ENCODE assay signal across 8 cellular contexts in the genomic region with DNA sequence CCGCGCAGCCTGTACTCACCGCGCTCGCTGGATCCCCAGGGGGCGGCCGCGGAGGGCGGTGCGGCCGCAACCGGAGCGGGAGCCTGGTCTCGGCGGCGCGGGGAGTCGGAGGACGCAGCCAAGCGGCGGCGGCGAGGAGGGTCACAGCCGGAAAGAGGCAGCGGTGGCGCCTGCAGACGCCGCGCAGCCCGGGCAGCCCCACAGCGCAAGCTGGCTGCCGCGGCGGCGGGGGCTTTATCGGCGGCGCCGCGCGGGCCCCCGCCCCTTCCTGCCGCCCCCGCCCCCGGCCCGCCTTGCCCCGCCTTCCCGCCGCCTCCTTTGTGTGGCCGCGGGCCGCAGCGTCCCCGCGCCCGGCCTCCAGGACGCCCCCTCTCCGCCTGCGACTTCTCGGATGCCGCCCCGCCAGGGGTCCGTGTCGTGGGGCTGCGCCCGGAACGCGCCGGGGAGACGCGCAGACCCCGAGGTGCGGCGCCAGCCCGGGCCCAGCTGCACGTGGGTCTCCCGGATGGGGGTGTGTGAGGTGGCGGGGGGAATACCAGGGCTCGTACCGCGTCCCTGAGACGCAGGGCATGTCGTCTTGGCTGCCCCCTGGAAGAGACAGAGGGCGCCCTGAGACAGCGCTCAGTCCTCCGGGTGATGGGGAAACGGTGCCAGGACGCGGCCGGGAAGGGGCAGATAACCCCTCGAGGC. TPM values are rescaled to one million over a fixed set of nuclear protein-coding genes. Genes with fewer than 3 reads are reported as not detected.
DNase-seq lines count a peak whose midpoint lies in the region; ATAC-seq and TF ChIP-seq lines count a peak whose summit lies in the region.

A gene with protein sequence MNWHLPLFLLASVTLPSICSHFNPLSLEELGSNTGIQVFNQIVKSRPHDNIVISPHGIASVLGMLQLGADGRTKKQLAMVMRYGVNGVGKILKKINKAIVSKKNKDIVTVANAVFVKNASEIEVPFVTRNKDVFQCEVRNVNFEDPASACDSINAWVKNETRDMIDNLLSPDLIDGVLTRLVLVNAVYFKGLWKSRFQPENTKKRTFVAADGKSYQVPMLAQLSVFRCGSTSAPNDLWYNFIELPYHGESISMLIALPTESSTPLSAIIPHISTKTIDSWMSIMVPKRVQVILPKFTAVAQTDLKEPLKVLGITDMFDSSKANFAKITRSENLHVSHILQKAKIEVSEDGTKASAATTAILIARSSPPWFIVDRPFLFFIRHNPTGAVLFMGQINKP (minus strand): TSS at position 207 of the 690 bp plus-strand sequence. CDS start 37,386 bp downstream, outside the sequence.

- in situ Hi-C loops in ACHN (cut with HindIII; ENCODE audit: low pct_ligation_motif_present, low pct_unique_long_range_greater_than_20kb, low sequenced_read_pairs), result no loop called here

- no peaks in the 10 kb centered on the region for H3K9me3 Mint-ChIP-seq in naive thymus-derived CD4-positive, alpha-beta T cell
- no peaks in the 10 kb centered on the region for H3K9me3 Mint-ChIP-seq in stimulated activated naive CD8-positive, alpha-beta T cell treated with anti-CD3 and anti-CD28 coated beads, Interleukin-15, amount 100 ng/mL, for 72 hours

- DNase-seq in ACHN (peak; percentile 66), NOMO-1 treated with dmso at 0.1 percent for 144 hours (lab: John Stamatoyannopoulos, UW; ENCODE audit: unreplicated experiment) (peak; percentile 27), activated T-helper 1 cell treated with Interleukin-2 at 50 U/mL for 16 hours (ENCODE audit: low read depth) (peak; percentile 13), fibroblast of pulmonary artery (ENCODE audit: low read depth) (peak; percentile 58)
- peak; percentile 25 to 69 (median 45) for DNase-seq in naive thymus-derived CD4-positive, alpha-beta T cell
- peak; percentile 74 to 78 for DNase-seq in stimulated activated naive CD8-positive, alpha-beta T cell treated with anti-CD3 and anti-CD28 coated beads, Interleukin-15, amount 100 ng/mL, for 72 hours

- peak within 1 kb of the TSS; percentile 37 to 88 (median 69) for H3K27ac Mint-ChIP-seq in naive thymus-derived CD4-positive, alpha-beta T cell
- peak within 1 kb of the TSS; percentile 65 to 83 for H3K27ac Mint-ChIP-seq in stimulated activated naive CD8-positive, alpha-beta T cell treated with anti-CD3 and anti-CD28 coated beads, Interleukin-15, amount 100 ng/mL, for 72 hours

- intact Hi-C loops in naive thymus-derived CD4-positive, alpha-beta T cell (cut with micrococcal nuclease), result loop anchor here (1.0 to 10.0 kb wide), 3 partner anchors 46 to 245 kb away; partner anchors contain the start of gene AP1S3 (in 1 of the 2)

- CTCF ChIA-PET in naive thymus-derived CD4-positive, alpha-beta T cell (lab: Charles Lee), result interaction anchor here (0.7 to 1.2 kb wide), 2 partner anchors 46 to 495 kb away, joined by 3 to 4 read pairs; no protein-coding TSS in a partner anchor

- H3K27me3 ChIP-seq in naive thymus-derived CD4-positive, alpha-beta T cell (ENCODE audit: control insufficient read depth in 2 of 2, insufficient read depth in 2 of 2, low read length in 2 of 2), result peaks cover 0 to 4% of the 10 kb centered on the region in 2 donors

- peak within 1 kb of the TSS; percentile 78 for H3K4me3 ChIP-seq in fibroblast of pulmonary artery (replicated peaks; ENCODE audit: low read depth, low read length)
- H3K4me3 ChIP-seq in naive thymus-derived CD4-positive, alpha-beta T cell (ENCODE audit: low read length), result peak within 1 kb of the TSS; percentile 65

- peaks cover 0 to 4% (median 0%) of the 10 kb centered on the region in 5 donors for H3K36me3 Mint-ChIP-seq in naive thymus-derived CD4-positive, alpha-beta T cell

- peaks cover 14 to 41% (median 31%) of the 10 kb centered on the region in 7 donors for H3K4me1 Mint-ChIP-seq in naive thymus-derived CD4-positive, alpha-beta T cell
- H3K4me1 Mint-ChIP-seq in stimulated activated naive CD8-positive, alpha-beta T cell treated with anti-CD3 and anti-CD28 coated beads, Interleukin-15, amount 100 ng/mL, for 72 hours, result peaks cover 34% of the 10 kb centered on the region

- H3K27me3 Mint-ChIP-seq in naive thymus-derived CD4-positive, alpha-beta T cell, result peaks cover 0 to 50% (median 11%) of the 10 kb centered on the region in 5 donors
- H3K27me3 Mint-ChIP-seq in stimulated activated naive CD8-positive, alpha-beta T cell treated with anti-CD3 and anti-CD28 coated beads, Interleukin-15, amount 100 ng/mL, for 72 hours, result peaks cover 45% of the 10 kb centered on the region

- POLR2A ChIA-PET in naive thymus-derived CD4-positive, alpha-beta T cell (lab: Charles Lee), result interaction anchor here (0.5 to 1.4 kb wide), 3 partner anchors 46 to 97 kb away, joined by 3 to 6 read pairs (median 4); no protein-coding TSS in a partner anchor

- no peaks in the 10 kb centered on the region for H3K36me3 ChIP-seq in naive thymus-derived CD4-positive, alpha-beta T cell (ENCODE audit: control insufficient read depth in 2 of 3, insufficient read depth in 3 of 3, low read length in 3 of 3)

- no peaks in the 10 kb centered on the region for H3K9me3 ChIP-seq in naive thymus-derived CD4-positive, alpha-beta T cell (ENCODE audit: control insufficient read depth in 2 of 3, low read length in 3 of 3)

- ATAC-seq in GM18867 (IDR thresholded peaks at IDR 0.05; ENCODE audit: unreplicated experiment), result peak; percentile 57
- peak; percentile 56 for ATAC-seq in HG03139 (IDR thresholded peaks at IDR 0.05; ENCODE audit: unreplicated experiment)
- peak; percentile 74 for ATAC-seq in naive thymus-derived CD4-positive, alpha-beta T cell
- peak; percentile 84 for ATAC-seq in stimulated activated naive CD8-positive, alpha-beta T cell treated with anti-CD3 and anti-CD28 coated beads, Interleukin-15, amount 100 ng/mL, for 72 hours

- H3K27ac ChIP-seq in naive thymus-derived CD4-positive, alpha-beta T cell (ENCODE audit: low read depth, low read length), result peak within 1 kb of the TSS; percentile 45

- peak within 1 kb of the TSS; percentile 86 to 99 (median 92) for H3K4me3 Mint-ChIP-seq in naive thymus-derived CD4-positive, alpha-beta T cell
- peak within 1 kb of the TSS; percentile 89 to 97 for H3K4me3 Mint-ChIP-seq in stimulated activated naive CD8-positive, alpha-beta T cell treated with anti-CD3 and anti-CD28 coated beads, Interleukin-15, amount 100 ng/mL, for 72 hours

- peaks cover 0 to 5% of the 10 kb centered on the region in 2 donors for H3K4me1 ChIP-seq in naive thymus-derived CD4-positive, alpha-beta T cell (ENCODE audit: control insufficient read depth in 2 of 2, insufficient read depth in 2 of 2, low read length in 2 of 2)

- TF ChIP-seq CTCF in fibroblast of pulmonary artery (IDR thresholded peaks at IDR 0.05; ENCODE audit: low read length, missing control alignments), result peak; percentile 34

RNA-seq across cellular contexts. Expression of the gene that starts here (rescaled TPM):
- total RNA-seq in naive thymus-derived CD4-positive, alpha-beta T cell, result 10 to 100 TPM in 2 of 5 experiments, 1 to 10 TPM in 3; 5.2 to 18.1 (median 8.1) TPM
- polyA plus RNA-seq in naive thymus-derived CD4-positive, alpha-beta T cell, result 10 to 100 TPM; 15.3 to 46.7 TPM

Comparison
In these comparisons a context has a peak if more than half of its experiments do, and no peak if none do; other contexts are left out.
1. Peak in every context shown above with its lines: DNase-seq, ATAC-seq, H3K4me3 ChIP-seq and H3K27ac ChIP-seq.
2. DNase-seq: peak in every context shown above with its lines; median percentile 76 in stimulated activated naive CD8-positive, alpha-beta T cell treated with anti-CD3 and anti-CD28 coated beads, Interleukin-15, amount 100 ng/mL, for 72 hours; 66 in ACHN; 58 in fibroblast of pulmonary artery; 45 in naive thymus-derived CD4-positive, alpha-beta T cell; 27 in NOMO-1 treated with dmso at 0.1 percent for 144 hours; 13 in activated T-helper 1 cell treated with Interleukin-2 at 50 U/mL for 16 hours.